Comparison of ENCODE assay signal across 1 cellular context in the genomic region with DNA sequence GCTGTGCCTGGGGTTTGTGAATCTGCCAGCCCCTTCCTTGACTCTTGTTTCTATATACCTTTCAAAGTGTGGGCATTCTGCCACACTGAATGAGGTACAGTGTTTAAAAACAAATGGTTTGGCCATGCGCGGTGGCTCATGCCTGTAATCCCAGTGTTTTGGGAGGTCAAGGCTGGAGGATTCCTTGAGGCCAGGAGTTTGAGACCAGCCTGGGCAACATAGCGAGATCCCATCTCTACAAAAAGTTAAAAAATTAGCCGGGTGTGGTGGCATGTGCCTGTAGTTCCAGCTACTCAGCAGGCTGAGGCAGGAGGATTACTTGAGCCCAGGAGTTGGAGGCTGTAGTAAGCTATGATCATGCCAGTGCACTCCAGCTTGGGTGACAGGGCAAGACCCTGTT.
TF ChIP-seq lines count a peak whose summit lies in the region.

No MANE protein-coding gene starts in this region.

TF ChIP-seq in GM12878, 131 proteins besides CTCF, POLR2A, EP300 and RAD21:
- TF ChIP-seq, protein P1, sequence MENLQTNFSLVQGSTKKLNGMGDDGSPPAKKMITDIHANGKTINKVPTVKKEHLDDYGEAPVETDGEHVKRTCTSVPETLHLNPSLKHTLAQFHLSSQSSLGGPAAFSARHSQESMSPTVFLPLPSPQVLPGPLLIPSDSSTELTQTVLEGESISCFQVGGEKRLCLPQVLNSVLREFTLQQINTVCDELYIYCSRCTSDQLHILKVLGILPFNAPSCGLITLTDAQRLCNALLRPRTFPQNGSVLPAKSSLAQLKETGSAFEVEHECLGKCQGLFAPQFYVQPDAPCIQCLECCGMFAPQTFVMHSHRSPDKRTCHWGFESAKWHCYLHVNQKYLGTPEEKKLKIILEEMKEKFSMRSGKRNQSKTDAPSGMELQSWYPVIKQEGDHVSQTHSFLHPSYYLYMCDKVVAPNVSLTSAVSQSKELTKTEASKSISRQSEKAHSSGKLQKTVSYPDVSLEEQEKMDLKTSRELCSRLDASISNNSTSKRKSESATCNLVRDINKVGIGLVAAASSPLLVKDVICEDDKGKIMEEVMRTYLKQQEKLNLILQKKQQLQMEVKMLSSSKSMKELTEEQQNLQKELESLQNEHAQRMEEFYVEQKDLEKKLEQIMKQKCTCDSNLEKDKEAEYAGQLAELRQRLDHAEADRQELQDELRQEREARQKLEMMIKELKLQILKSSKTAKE (IDR thresholded peaks at IDR 0.05; ENCODE audit: low read depth, poor library complexity, severe bottlenecking), result no peak
- no peak for TF ChIP-seq ZNF217 (IDR thresholded peaks at IDR 0.05)
- TF ChIP-seq RUNX3 (IDR thresholded peaks at IDR 0.05; ENCODE audit: low read length), result no peak
- TF ChIP-seq, protein P2, sequence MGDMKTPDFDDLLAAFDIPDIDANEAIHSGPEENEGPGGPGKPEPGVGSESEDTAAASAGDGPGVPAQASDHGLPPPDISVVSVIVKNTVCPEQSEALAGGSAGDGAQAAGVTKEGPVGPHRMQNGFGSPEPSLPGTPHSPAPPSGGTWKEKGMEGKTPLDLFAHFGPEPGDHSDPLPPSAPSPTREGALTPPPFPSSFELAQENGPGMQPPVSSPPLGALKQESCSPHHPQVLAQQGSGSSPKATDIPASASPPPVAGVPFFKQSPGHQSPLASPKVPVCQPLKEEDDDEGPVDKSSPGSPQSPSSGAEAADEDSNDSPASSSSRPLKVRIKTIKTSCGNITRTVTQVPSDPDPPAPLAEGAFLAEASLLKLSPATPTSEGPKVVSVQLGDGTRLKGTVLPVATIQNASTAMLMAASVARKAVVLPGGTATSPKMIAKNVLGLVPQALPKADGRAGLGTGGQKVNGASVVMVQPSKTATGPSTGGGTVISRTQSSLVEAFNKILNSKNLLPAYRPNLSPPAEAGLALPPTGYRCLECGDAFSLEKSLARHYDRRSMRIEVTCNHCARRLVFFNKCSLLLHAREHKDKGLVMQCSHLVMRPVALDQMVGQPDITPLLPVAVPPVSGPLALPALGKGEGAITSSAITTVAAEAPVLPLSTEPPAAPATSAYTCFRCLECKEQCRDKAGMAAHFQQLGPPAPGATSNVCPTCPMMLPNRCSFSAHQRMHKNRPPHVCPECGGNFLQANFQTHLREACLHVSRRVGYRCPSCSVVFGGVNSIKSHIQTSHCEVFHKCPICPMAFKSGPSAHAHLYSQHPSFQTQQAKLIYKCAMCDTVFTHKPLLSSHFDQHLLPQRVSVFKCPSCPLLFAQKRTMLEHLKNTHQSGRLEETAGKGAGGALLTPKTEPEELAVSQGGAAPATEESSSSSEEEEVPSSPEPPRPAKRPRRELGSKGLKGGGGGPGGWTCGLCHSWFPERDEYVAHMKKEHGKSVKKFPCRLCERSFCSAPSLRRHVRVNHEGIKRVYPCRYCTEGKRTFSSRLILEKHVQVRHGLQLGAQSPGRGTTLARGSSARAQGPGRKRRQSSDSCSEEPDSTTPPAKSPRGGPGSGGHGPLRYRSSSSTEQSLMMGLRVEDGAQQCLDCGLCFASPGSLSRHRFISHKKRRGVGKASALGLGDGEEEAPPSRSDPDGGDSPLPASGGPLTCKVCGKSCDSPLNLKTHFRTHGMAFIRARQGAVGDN (IDR thresholded peaks at IDR 0.05), result no peak
- no peak for TF ChIP-seq NBN (IDR thresholded peaks at IDR 0.05)
- TF ChIP-seq EED (IDR thresholded peaks at IDR 0.05; ENCODE audit: low read depth), result no peak
- TF ChIP-seq, protein P3, sequence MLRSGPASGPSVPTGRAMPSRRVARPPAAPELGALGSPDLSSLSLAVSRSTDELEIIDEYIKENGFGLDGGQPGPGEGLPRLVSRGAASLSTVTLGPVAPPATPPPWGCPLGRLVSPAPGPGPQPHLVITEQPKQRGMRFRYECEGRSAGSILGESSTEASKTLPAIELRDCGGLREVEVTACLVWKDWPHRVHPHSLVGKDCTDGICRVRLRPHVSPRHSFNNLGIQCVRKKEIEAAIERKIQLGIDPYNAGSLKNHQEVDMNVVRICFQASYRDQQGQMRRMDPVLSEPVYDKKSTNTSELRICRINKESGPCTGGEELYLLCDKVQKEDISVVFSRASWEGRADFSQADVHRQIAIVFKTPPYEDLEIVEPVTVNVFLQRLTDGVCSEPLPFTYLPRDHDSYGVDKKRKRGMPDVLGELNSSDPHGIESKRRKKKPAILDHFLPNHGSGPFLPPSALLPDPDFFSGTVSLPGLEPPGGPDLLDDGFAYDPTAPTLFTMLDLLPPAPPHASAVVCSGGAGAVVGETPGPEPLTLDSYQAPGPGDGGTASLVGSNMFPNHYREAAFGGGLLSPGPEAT (IDR thresholded peaks at IDR 0.05; ENCODE audit: low read depth), result no peak
- TF ChIP-seq POU2F2 (IDR thresholded peaks at IDR 0.05; ENCODE audit: borderline replicate concordance, low read depth, low read length), result no peak
- no peak for TF ChIP-seq RFX5 (IDR thresholded peaks at IDR 0.05; ENCODE audit: low read depth, low read length)
- TF ChIP-seq HDGF (IDR thresholded peaks at IDR 0.05), result no peak
- no peak for TF ChIP-seq YBX1 (IDR thresholded peaks at IDR 0.05)
- TF ChIP-seq SUZ12 (IDR thresholded peaks at IDR 0.05; ENCODE audit: unreplicated experiment), result no peak
- TF ChIP-seq SRF (IDR thresholded peaks at IDR 0.05; ENCODE audit: low read depth in 2 of 2, low read length in 2 of 2), result no peak
- no peak for TF ChIP-seq ZSCAN29 (IDR thresholded peaks at IDR 0.05)
- no peak for TF ChIP-seq CHD4 (IDR thresholded peaks at IDR 0.05)
- TF ChIP-seq, protein P4, sequence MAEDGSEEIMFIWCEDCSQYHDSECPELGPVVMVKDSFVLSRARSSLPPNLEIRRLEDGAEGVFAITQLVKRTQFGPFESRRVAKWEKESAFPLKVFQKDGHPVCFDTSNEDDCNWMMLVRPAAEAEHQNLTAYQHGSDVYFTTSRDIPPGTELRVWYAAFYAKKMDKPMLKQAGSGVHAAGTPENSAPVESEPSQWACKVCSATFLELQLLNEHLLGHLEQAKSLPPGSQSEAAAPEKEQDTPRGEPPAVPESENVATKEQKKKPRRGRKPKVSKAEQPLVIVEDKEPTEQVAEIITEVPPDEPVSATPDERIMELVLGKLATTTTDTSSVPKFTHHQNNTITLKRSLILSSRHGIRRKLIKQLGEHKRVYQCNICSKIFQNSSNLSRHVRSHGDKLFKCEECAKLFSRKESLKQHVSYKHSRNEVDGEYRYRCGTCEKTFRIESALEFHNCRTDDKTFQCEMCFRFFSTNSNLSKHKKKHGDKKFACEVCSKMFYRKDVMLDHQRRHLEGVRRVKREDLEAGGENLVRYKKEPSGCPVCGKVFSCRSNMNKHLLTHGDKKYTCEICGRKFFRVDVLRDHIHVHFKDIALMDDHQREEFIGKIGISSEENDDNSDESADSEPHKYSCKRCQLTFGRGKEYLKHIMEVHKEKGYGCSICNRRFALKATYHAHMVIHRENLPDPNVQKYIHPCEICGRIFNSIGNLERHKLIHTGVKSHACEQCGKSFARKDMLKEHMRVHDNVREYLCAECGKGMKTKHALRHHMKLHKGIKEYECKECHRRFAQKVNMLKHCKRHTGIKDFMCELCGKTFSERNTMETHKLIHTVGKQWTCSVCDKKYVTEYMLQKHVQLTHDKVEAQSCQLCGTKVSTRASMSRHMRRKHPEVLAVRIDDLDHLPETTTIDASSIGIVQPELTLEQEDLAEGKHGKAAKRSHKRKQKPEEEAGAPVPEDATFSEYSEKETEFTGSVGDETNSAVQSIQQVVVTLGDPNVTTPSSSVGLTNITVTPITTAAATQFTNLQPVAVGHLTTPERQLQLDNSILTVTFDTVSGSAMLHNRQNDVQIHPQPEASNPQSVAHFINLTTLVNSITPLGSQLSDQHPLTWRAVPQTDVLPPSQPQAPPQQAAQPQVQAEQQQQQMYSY (CRISPR knock-in tag; IDR thresholded peaks at IDR 0.05), result no peak
- no peak for TF ChIP-seq EGR1 (IDR thresholded peaks at IDR 0.05; ENCODE audit: borderline replicate concordance in 1 of 2, low read depth in 2 of 2, low read length in 2 of 2)
